9 cellular contexts compared by ENCODE assay signal in genomic region chr13:30446122-30446500, GRCh38. TPM values are rescaled to one million over a fixed set of nuclear protein-coding genes. Genes with fewer than 3 reads are reported as not detected.
DNase-seq lines count a peak whose midpoint lies in the region; ATAC-seq, FAIRE-seq and TF ChIP-seq lines count a peak whose summit lies in the region.
"Had no signal": no experiment of that assay in that cellular context is flagged by ENCODE, and none has a peak within 500 bp of the region (broad histone marks: within the 10 kb centered on the region; RNA-seq: fewer than 3 reads in every experiment).

No MANE protein-coding gene starts in this region.

- peak in 1 of 2 experiments; percentile 35; a peak in 1 of 3 replicates for TF ChIP-seq POLR2A in H1 (IDR thresholded peaks at IDR 0.05; ENCODE audit: control extremely low read depth in 1 of 2, low read depth in 2 of 2, low read length in 2 of 2)

- H2BK120ac ChIP-seq in H1 (replicated peaks; ENCODE audit: low read depth, low read length) = peak overlapping the region; percentile 8

- no peak overlapping the region for H3K56ac ChIP-seq in H1 (replicated peaks; ENCODE audit: insufficient read length, low read depth, low read length)

- H4K5ac ChIP-seq in H1 (ENCODE audit: insufficient read length, low read depth, low read length) = peak overlapping the region; percentile 7

- H3K23ac ChIP-seq in H1 (ENCODE audit: insufficient read length) = no peak overlapping the region

- POLR2A ChIA-PET in CD8-positive, alpha-beta T cell (lab: Charles Lee) = interaction anchor here (1.2 kb wide), 1 partner anchor 22 kb away, joined by 4 read pairs; no protein-coding TSS in a partner anchor
- POLR2A ChIA-PET in H1 (lab: Charles Lee; ENCODE audit: partially characterized antibody) = interaction anchor here (0.7 to 2.1 kb wide), 9 partner anchors 10 to 171 kb away, joined by 3 to 15 read pairs (median 5); partner anchors contain the start of genes HMGB1, UBE2L5 and USPL1

- intact Hi-C loops in CD8-positive, alpha-beta T cell (cut with DNase I, micrococcal nuclease) = no loop called here

- no peak for TF ChIP-seq RAD21 in H1 (IDR thresholded peaks at IDR 0.05 in 1 of 2, conservative IDR thresholded peaks at IDR 0.05 in 1 of 2; ENCODE audit: low read depth in 2 of 2, low read length in 2 of 2)
- no peak for TF ChIP-seq RAD21 in neural cell (conservative IDR thresholded peaks at IDR 0.05)

- H2AFZ ChIP-seq in H1 (ENCODE audit: low read length) (peak overlapping the region; percentile 97), neural cell (ENCODE audit: low read depth, low read length) (no peak overlapping the region)

- H3K36me3 ChIP-seq in CD8-positive, alpha-beta T cell (ENCODE audit: insufficient read depth, low read length) = no peaks in the 10 kb centered on the region
- H3K36me3 ChIP-seq in H1 (ENCODE audit: control insufficient read depth in 2 of 4, insufficient read depth in 4 of 4, low read length in 3 of 4) (no peaks in the 10 kb centered on the region), neural cell (ENCODE audit: insufficient read depth, low read length) (no peaks in the 10 kb centered on the region)

- peak; percentile 57 for FAIRE-seq in H1 (lab: Jason Lieb, UNC)
- FAIRE-seq: colon had no signal

- H4K8ac ChIP-seq in H1 (ENCODE audit: extremely low read depth, insufficient read depth, low read length) = no peak overlapping the region

- H3K18ac ChIP-seq in H1 (ENCODE audit: extremely low read depth, low read length) = no peak overlapping the region

- no peaks in the 10 kb centered on the region for H3K9me3 ChIP-seq in CD8-positive, alpha-beta T cell (ENCODE audit: low read length)
- H3K9me3 ChIP-seq in H1 (ENCODE audit: insufficient read depth in 2 of 2, low read depth in 1 of 2, low read length in 1 of 2) (no peaks in the 10 kb centered on the region), neural cell (ENCODE audit: low read length) (no peaks in the 10 kb centered on the region)

- H3K9ac ChIP-seq in H1 (replicated peaks in 1 of 4; ENCODE audit: extremely low read depth in 1 of 4, low read depth in 3 of 4, low read length in 3 of 4) (peak overlapping the region in 2 of 4 experiments; percentile 6 to 55; a peak in 3 of 7 replicates), neural cell (ENCODE audit: low read length) (no peak overlapping the region)

- peaks cover 9% of the 10 kb centered on the region for H3K4me1 Mint-ChIP-seq in CD8-positive, alpha-beta T cell (ENCODE audit: low read depth)

- H3K9me2 ChIP-seq in neural cell (ENCODE audit: insufficient read depth, low read length) = no peaks in the 10 kb centered on the region

- H4K20me1 ChIP-seq in H1 (replicated peaks in 1 of 2; ENCODE audit: control insufficient read depth in 1 of 2, insufficient read depth in 2 of 2, low read length in 2 of 2) = no peaks in the 10 kb centered on the region
- H4K20me1 ChIP-seq in neural cell (ENCODE audit: insufficient read depth) = no peaks in the 10 kb centered on the region

- peaks cover 9% of the 10 kb centered on the region for H3K4me1 ChIP-seq in CD8-positive, alpha-beta T cell (ENCODE audit: insufficient read depth, low read length)
- H3K4me1 ChIP-seq in H1 (replicated peaks in 1 of 4; ENCODE audit: control insufficient read depth in 3 of 4, insufficient read depth in 4 of 4, low read length in 3 of 4) = peaks cover 0 to 10% (median 7%) of the 10 kb centered on the region in 4 experiments; a peak in 6 of 7 replicates

- H3K4ac ChIP-seq in H1 (replicated peaks; ENCODE audit: insufficient read length, low read depth, low read length) = no peak overlapping the region

- H3K4me2 ChIP-seq in H1 (ENCODE audit: insufficient read depth in 1 of 2, low read depth in 2 of 2, low read length in 2 of 2) (peak overlapping the region; percentile 83 to 90), neural cell (ENCODE audit: low read length) (no peak overlapping the region)

- ATAC-seq in CD8-positive, alpha-beta T cell = no peak
- peak; percentile 19 for ATAC-seq in HG02884 (IDR thresholded peaks at IDR 0.05; ENCODE audit: unreplicated experiment)
- no peak for ATAC-seq in HG02885 (IDR thresholded peaks at IDR 0.05; ENCODE audit: poor library complexity, unreplicated experiment)
- ATAC-seq in HG03432 (IDR thresholded peaks at IDR 0.05; ENCODE audit: unreplicated experiment) = no peak

- H3K9me3 Mint-ChIP-seq in CD8-positive, alpha-beta T cell = no peaks in the 10 kb centered on the region

- no peaks in the 10 kb centered on the region for H3K79me1 ChIP-seq in H1 (ENCODE audit: low read depth, low read length)

- no peak overlapping the region for H3K27ac Mint-ChIP-seq in CD8-positive, alpha-beta T cell

- H3K27me3 ChIP-seq in CD8-positive, alpha-beta T cell (ENCODE audit: insufficient read depth, low read length) = no peaks in the 10 kb centered on the region
- H3K27me3 ChIP-seq in H1 (replicated peaks in 1 of 4; ENCODE audit: control insufficient read depth in 3 of 4, extremely low read depth in 1 of 4, insufficient read depth in 3 of 4, low read length in 3 of 4) (no peaks in the 10 kb centered on the region; a peak in 1 of 7 replicates), neural cell (ENCODE audit: insufficient read depth, low read depth, low read length) (no peaks in the 10 kb centered on the region)

- H2BK5ac ChIP-seq in H1 (ENCODE audit: low read depth, low read length) = peak overlapping the region; percentile 87; the same call in 1 of the 2 replicates

- H2BK15ac ChIP-seq in H1 (ENCODE audit: low read length) = no peak overlapping the region

- H2BK20ac ChIP-seq in H1 (ENCODE audit: low read length) = no peak overlapping the region

- no peaks in the 10 kb centered on the region for H3K79me2 ChIP-seq in H1 (ENCODE audit: control insufficient read depth in 1 of 2, insufficient read depth in 2 of 2, low read length in 2 of 2)
- H3K79me2 ChIP-seq in neural cell (replicated peaks; ENCODE audit: insufficient read depth, low read length) = no peaks in the 10 kb centered on the region

- H4K91ac ChIP-seq in H1 (replicated peaks; ENCODE audit: insufficient read length, low read length) = peak overlapping the region; percentile 71

- peak overlapping the region; percentile 56 for H2BK12ac ChIP-seq in H1 (ENCODE audit: low read depth, low read length)

- H3K14ac ChIP-seq in H1 (ENCODE audit: insufficient read length) = no peak overlapping the region

- H3K36me3 Mint-ChIP-seq in CD8-positive, alpha-beta T cell = no peaks in the 10 kb centered on the region

- peak overlapping the region; percentile 40 for H3K4me3 Mint-ChIP-seq in CD8-positive, alpha-beta T cell

- TF ChIP-seq CTCF in CD8-positive, alpha-beta T cell (IDR thresholded peaks at IDR 0.05) = no peak
- TF ChIP-seq CTCF in H1 (IDR thresholded peaks at IDR 0.05; ENCODE audit: control extremely low read depth in 1 of 3, insufficient read depth in 1 of 3, low read depth in 1 of 3, low read length in 3 of 3) (no peak), neural cell (IDR thresholded peaks at IDR 0.05; ENCODE audit: poor library complexity, severe bottlenecking) (no peak)

- no peak overlapping the region for H2AK5ac ChIP-seq in H1 (ENCODE audit: low read depth, low read length)

- peak overlapping the region; percentile 29 for H3K4me3 ChIP-seq in CD8-positive, alpha-beta T cell (ENCODE audit: low read depth, low read length)
- peak overlapping the region; percentile 30 to 59 (median 40); a peak in 7 of 8 replicates for H3K4me3 ChIP-seq in H1 (ENCODE audit: extremely low read depth in 1 of 4, insufficient read depth in 2 of 4, low read depth in 3 of 4, low read length in 4 of 4)
- H3K4me3 ChIP-seq in neural cell (ENCODE audit: low read length) = peak overlapping the region; percentile 40

- 5% methylated on average over 7 of the region's 7 CpGs; no CpG with 5 or more reads in 1 of the 2 experiments for WGBS in H1 (ENCODE audit: extremely low coverage in 1 of 2, insufficient coverage in 1 of 2, insufficient read length in 1 of 2, insufficient replicate concordance in 2 of 2, low coverage in 1 of 2, low lambda C conversion rate in 2 of 2, missing lambda C conversion rate in 1 of 2), 2 experiments

- TF ChIP-seq EP300 in H1 (IDR thresholded peaks at IDR 0.05; ENCODE audit: borderline replicate concordance in 1 of 2, low read depth in 2 of 2, low read length in 2 of 2) (no peak), neural cell (conservative IDR thresholded peaks at IDR 0.05; ENCODE audit: poor library complexity, severe bottlenecking) (no peak)

- H3K27me3 Mint-ChIP-seq in CD8-positive, alpha-beta T cell (ENCODE audit: low read depth) = peaks cover 8% of the 10 kb centered on the region

- DNase-seq in CD8-positive, alpha-beta T cell = no peak
- no peak for DNase-seq in H1 (ENCODE audit: low read depth in 1 of 2, low spot score in 2 of 2)
- no peak for DNase-seq in NCI-H2171 (lab: John Stamatoyannopoulos, UW)
- DNase-seq in DMS114 treated with DMSO at 0.1 percent for 48 hours (lab: John Stamatoyannopoulos, UW; ENCODE audit: unreplicated experiment) = no peak

- CTCF ChIA-PET in CD8-positive, alpha-beta T cell (lab: Charles Lee) = no interaction called here
- CTCF ChIA-PET in H1 (lab: Charles Lee; ENCODE audit: partially characterized antibody) = interaction anchor here (0.6 to 1.6 kb wide), 5 partner anchors 9 to 127 kb away, joined by 3 to 7 read pairs (median 3); no protein-coding TSS in a partner anchor

- no peaks in the 10 kb centered on the region for H3F3A ChIP-seq in neural cell (ENCODE audit: insufficient read depth, low read length, poor library complexity, severe bottlenecking)

- peaks cover 4% of the 10 kb centered on the region; the same call in 1 of the 2 replicates for H3K23me2 ChIP-seq in H1 (ENCODE audit: low read depth, low read length)

- H3K27ac ChIP-seq in CD8-positive, alpha-beta T cell (ENCODE audit: low read depth, low read length) = no peak overlapping the region
- peak overlapping the region; percentile 72 for H3K27ac ChIP-seq in H1 (ENCODE audit: low read depth, low read length)
- no peak overlapping the region for H3K27ac ChIP-seq in neural cell (ENCODE audit: low read length)

RNA-seq across cellular contexts. Expression of gene HMGB1, which starts 19.6 kb away (rescaled TPM):
- 100 to 1,000 TPM; 445 to 453 TPM for total RNA-seq in CD8-positive, alpha-beta T cell
- 757 and 776 TPM in 2 replicates for total RNA-seq in H1 (2021; fragmentation: NEBNext Ultra II Directional; extraction: Animal tissue kit (Norgen Biotek cat#: 25700))
- polyA plus RNA-seq in H1 (2011; rRNA removed) = 67.8 and 123 TPM in 2 replicates
- polyA plus RNA-seq in H1 (2011; cell fraction: cytosol; rRNA removed) = 303 TPM
- polyA plus RNA-seq in H1 (2011; cell fraction: nucleus; rRNA removed) = 62.1 TPM
- 583 to 967 TPM (median 661 TPM) in 4 replicates for polyA plus RNA-seq in H1 (2012, experiment 1 of 2)
- polyA plus RNA-seq in H1 (2012, experiment 2 of 2) = 172 TPM
- polyA plus RNA-seq in H1 (2013, experiment 1 of 2) = 859 TPM
- 868 TPM for polyA plus RNA-seq in H1 (2013, experiment 2 of 2)
- 56.3 and 62.2 TPM in 2 replicates for polyA minus RNA-seq in H1 (2011; rRNA and poly(A)+ RNA removed)
- polyA minus RNA-seq in H1 (2011; cell fraction: cytosol; rRNA and poly(A)+ RNA removed) = 212 TPM
- polyA minus RNA-seq in H1 (2011; cell fraction: nucleus; rRNA and poly(A)+ RNA removed) = 96.1 TPM
- 949 and 1,091 TPM in 2 replicates for polyA plus RNA-seq in neural cell
- polyA minus RNA-seq in neural cell = 250 and 501 TPM in 2 replicates

RNA-seq across cellular contexts. Expression of gene UBE2L5, which starts 23.8 kb away (rescaled TPM):
- not detected for total RNA-seq in CD8-positive, alpha-beta T cell
- total RNA-seq in H1 (2021; fragmentation: NEBNext Ultra II Directional; extraction: Animal tissue kit (Norgen Biotek cat#: 25700)) = 0.21 TPM in 1 of 2 replicates, not detected in the other
- polyA plus RNA-seq in H1 (2011; rRNA removed) (not detected in 2 replicates), neural cell (not detected in 2 replicates)
- polyA plus RNA-seq in H1 (2011; cell fraction: cytosol; rRNA removed) = 0.10 TPM
- polyA plus RNA-seq in H1 (2011; cell fraction: nucleus; rRNA removed) = 0.07 TPM
- 0.52 to 0.81 TPM in 2 of 4 replicates, not detected in the others for polyA plus RNA-seq in H1 (2012, experiment 1 of 2)
- polyA plus RNA-seq in H1 (2012, experiment 2 of 2) = not detected
- 0.28 TPM for polyA plus RNA-seq in H1 (2013, experiment 1 of 2)
- polyA plus RNA-seq in H1 (2013, experiment 2 of 2) = 0.15 TPM
- polyA minus RNA-seq in H1 (2011; rRNA and poly(A)+ RNA removed) = not detected in 2 replicates
- not detected for polyA minus RNA-seq in H1 (2011; cell fraction: cytosol; rRNA and poly(A)+ RNA removed)
- not detected for polyA minus RNA-seq in H1 (2011; cell fraction: nucleus; rRNA and poly(A)+ RNA removed)
- polyA minus RNA-seq in neural cell = not detected in 2 replicates
